ENCODE assay signal across 8 cellular contexts in genomic region chr1:201119206-201119814, GRCh38. TPM values are rescaled to one million over a fixed set of nuclear protein-coding genes. Genes with fewer than 3 reads are reported as not detected.
DNase-seq lines count a peak whose midpoint lies in the region; ATAC-seq and TF ChIP-seq lines count a peak whose summit lies in the region.

No MANE protein-coding gene starts in this region.

- no peak overlapping the region for H3K27ac Mint-ChIP-seq in activated CD8-positive, alpha-beta memory T cell treated with anti-CD3 and anti-CD28 coated beads, Interleukin-2, amount 10 ng/mL, durations not matched to agents 7 days and 5 days

- peak; percentile 34 for DNase-seq in NCI-H345 (lab: John Stamatoyannopoulos, UW)
- DNase-seq in NCI-H345 treated with DMSO at 0.1 percent for 48 hours (lab: John Stamatoyannopoulos, UW; ENCODE audit: unreplicated experiment) = no peak
- peak; percentile 6 for DNase-seq in NCI-H526 treated with DMSO at 0.1 percent for 48 hours (lab: John Stamatoyannopoulos, UW)
- DNase-seq in activated CD8-positive, alpha-beta memory T cell treated with anti-CD3 and anti-CD28 coated beads, Interleukin-2, amount 10 ng/mL, durations not matched to agents 7 days and 5 days = peak; percentile 69
- DNase-seq in fibroblast of villous mesenchyme (ENCODE audit: low read depth) = peak; percentile 36
- peak; percentile 33 for DNase-seq in renal cortical epithelial cell (ENCODE audit: low read depth)
- no peak for DNase-seq in COR-L47 (lab: John Stamatoyannopoulos, UW)
- DNase-seq in GF-D8 (lab: John Stamatoyannopoulos, UW) = no peak

- H3K4me3 ChIP-seq in fibroblast of villous mesenchyme (ENCODE audit: low read depth, low read length) = no peak overlapping the region

- CTCF ChIA-PET in activated CD8-positive, alpha-beta memory T cell treated with anti-CD3 and anti-CD28 coated beads, Interleukin-2, amount 10 ng/mL, durations not matched to agents 7 days and 5 days (lab: Charles Lee) = interaction anchor here (0.5 to 1.9 kb wide), 26 partner anchors 8 to 560 kb away, joined by 3 to 14 read pairs (median 4); partner anchors contain the start of gene KIF21B

- H3K9me3 Mint-ChIP-seq in activated CD8-positive, alpha-beta memory T cell treated with anti-CD3 and anti-CD28 coated beads, Interleukin-2, amount 10 ng/mL, durations not matched to agents 7 days and 5 days (ENCODE audit: low read depth) = no peaks in the 10 kb centered on the region

- no peak overlapping the region for H3K4me3 Mint-ChIP-seq in activated CD8-positive, alpha-beta memory T cell treated with anti-CD3 and anti-CD28 coated beads, Interleukin-2, amount 10 ng/mL, durations not matched to agents 7 days and 5 days

- peaks cover 2% of the 10 kb centered on the region for H3K4me1 Mint-ChIP-seq in activated CD8-positive, alpha-beta memory T cell treated with anti-CD3 and anti-CD28 coated beads, Interleukin-2, amount 10 ng/mL, durations not matched to agents 7 days and 5 days

- peak; percentile 67 for TF ChIP-seq CTCF in fibroblast of villous mesenchyme (IDR thresholded peaks at IDR 0.05; ENCODE audit: insufficient read depth, low read depth, low read length)

- H3K27me3 Mint-ChIP-seq in activated CD8-positive, alpha-beta memory T cell treated with anti-CD3 and anti-CD28 coated beads, Interleukin-2, amount 10 ng/mL, durations not matched to agents 7 days and 5 days = peaks cover 47% of the 10 kb centered on the region

- ATAC-seq in activated CD8-positive, alpha-beta memory T cell treated with anti-CD3 and anti-CD28 coated beads, Interleukin-2, amount 10 ng/mL, durations not matched to agents 7 days and 5 days = peak; percentile 32

- no peaks in the 10 kb centered on the region for H3K36me3 Mint-ChIP-seq in activated CD8-positive, alpha-beta memory T cell treated with anti-CD3 and anti-CD28 coated beads, Interleukin-2, amount 10 ng/mL, durations not matched to agents 7 days and 5 days

RNA-seq across cellular contexts. Expression of gene CACNA1S, which starts 7.1 kb away (rescaled TPM):
- total RNA-seq in activated CD8-positive, alpha-beta memory T cell treated with anti-CD3 and anti-CD28 coated beads, Interleukin-2, amount 10 ng/mL, durations not matched to agents 7 days and 5 days = not detected
- total RNA-seq in fibroblast of villous mesenchyme (not detected in 2 replicates), renal cortical epithelial cell (not detected in 2 replicates)

RNA-seq across cellular contexts. Expression of gene ASCL5, which starts 7.7 kb away (rescaled TPM):
- not detected for total RNA-seq in activated CD8-positive, alpha-beta memory T cell treated with anti-CD3 and anti-CD28 coated beads, Interleukin-2, amount 10 ng/mL, durations not matched to agents 7 days and 5 days
- total RNA-seq in fibroblast of villous mesenchyme (not detected in 2 replicates), renal cortical epithelial cell (not detected in 2 replicates)

RNA-seq across cellular contexts. Expression of gene TMEM9, which starts 35.0 kb away (rescaled TPM):
- 10 to 100 TPM; 10.7 to 14.6 TPM for total RNA-seq in activated CD8-positive, alpha-beta memory T cell treated with anti-CD3 and anti-CD28 coated beads, Interleukin-2, amount 10 ng/mL, durations not matched to agents 7 days and 5 days
- total RNA-seq in fibroblast of villous mesenchyme (41.2 and 52.2 TPM in 2 replicates), renal cortical epithelial cell (155 and 163 TPM in 2 replicates)

Comparison
In these comparisons a context has a peak if more than half of its experiments do, and no peak if none do; other contexts are left out.
1. DNase-seq: peak in NCI-H345 (single experiment), NCI-H526 treated with DMSO at 0.1 percent for 48 hours (single experiment), activated CD8-positive, alpha-beta memory T cell treated with anti-CD3 and anti-CD28 coated beads, Interleukin-2, amount 10 ng/mL, durations not matched to agents 7 days and 5 days (single experiment), fibroblast of villous mesenchyme (single experiment) and renal cortical epithelial cell (single experiment); none in NCI-H345 treated with DMSO at 0.1 percent for 48 hours (single experiment), COR-L47 (single experiment) and GF-D8 (single experiment).